In the genomic region with DNA sequence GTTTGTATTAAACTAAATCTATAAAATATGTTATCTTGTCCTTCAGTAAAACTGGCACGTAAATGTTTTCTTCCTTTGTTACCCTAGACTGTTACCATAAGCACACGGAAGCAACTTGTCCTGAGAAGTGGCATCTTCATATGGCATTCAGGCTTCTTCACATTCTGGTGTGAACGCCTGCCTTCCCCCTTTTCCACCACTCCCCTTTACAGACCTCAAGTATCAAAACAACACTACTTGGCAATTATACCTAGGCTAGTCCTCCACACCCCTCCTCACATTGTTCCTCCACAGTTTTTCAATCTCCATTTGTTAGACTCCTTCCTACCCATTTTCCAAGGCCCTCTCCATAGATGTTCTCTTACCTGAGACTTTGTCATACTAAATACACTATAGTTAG, we compare ENCODE assay signal across 8 cellular contexts. TPM values are rescaled to one million over a fixed set of nuclear protein-coding genes. Genes with fewer than 3 reads are reported as not detected.
DNase-seq lines count a peak whose midpoint lies in the region; ATAC-seq and TF ChIP-seq lines count a peak whose summit lies in the region.

No MANE protein-coding gene starts in this region.

- H3K27ac ChIP-seq in CD8-positive, alpha-beta T cell (ENCODE audit: low read depth, low read length) = peak overlapping the region; percentile 58
- peak overlapping the region; percentile 88 for H3K27ac ChIP-seq in colonic mucosa

- no peaks in the 10 kb centered on the region for H3K27me3 Mint-ChIP-seq in CD8-positive, alpha-beta T cell (ENCODE audit: low read depth)
- no peaks in the 10 kb centered on the region for H3K27me3 Mint-ChIP-seq in nephron (ENCODE audit: low read depth)

- H4K20me1 ChIP-seq in Loucy (ENCODE audit: insufficient read depth, low read length, poor library complexity, severe bottlenecking) = peaks cover 65% of the 10 kb centered on the region

- H2AFZ ChIP-seq in Loucy (ENCODE audit: low read length) = no peak overlapping the region

- H3K4me2 ChIP-seq in Loucy (ENCODE audit: low read depth, low read length, poor library complexity, severe bottlenecking) = peak overlapping the region; percentile 98

- H3K36me3 ChIP-seq in CD8-positive, alpha-beta T cell (ENCODE audit: insufficient read depth, low read length) = no peaks in the 10 kb centered on the region
- H3K36me3 ChIP-seq in Loucy (ENCODE audit: insufficient read depth, low read length) = no peaks in the 10 kb centered on the region
- no peaks in the 10 kb centered on the region for H3K36me3 ChIP-seq in colonic mucosa

- H3K9ac ChIP-seq in Loucy (ENCODE audit: low read depth, low read length, poor library complexity, severe bottlenecking) = peak overlapping the region; percentile 95
- H3K9ac ChIP-seq in colonic mucosa (ENCODE audit: low read depth in 2 of 2, low read length in 2 of 2) = peak overlapping the region in 1 of 2 donors; percentile 97

- POLR2A ChIA-PET in CD8-positive, alpha-beta T cell (lab: Charles Lee) = interaction anchor here (0.9 to 3.3 kb wide), 5 partner anchors 9 to 165 kb away, joined by 3 to 16 read pairs (median 4); partner anchors contain the start of gene SMAD4

- intact Hi-C loops in CD8-positive, alpha-beta T cell (cut with DNase I, micrococcal nuclease) = loop anchor here (1.0 to 10.0 kb wide), 7 partner anchors 14 to 1732 kb away; partner anchors contain the start of genes ACAA2 (in 1 of the 2), DYM (in 1 of the 2), ELAC1 (in 1 of the 2) and SKA1 (in 1 of the 2)
- intact Hi-C loops in colonic mucosa (cut with DNase I) = no loop called here

- no peak for DNase-seq in CD8-positive, alpha-beta T cell
- no peak for DNase-seq in colonic mucosa
- no peak for DNase-seq in NCI-H82 treated with DMSO at 0.1 percent for 48 hours (lab: John Stamatoyannopoulos, UW; ENCODE audit: unreplicated experiment)

- CTCF ChIA-PET in CD8-positive, alpha-beta T cell (lab: Charles Lee) = interaction anchor here (0.9 to 2.4 kb wide), 2 partner anchors 8 to 41 kb away, joined by 3 to 9 read pairs; no protein-coding TSS in a partner anchor

- H3K9me3 Mint-ChIP-seq in CD8-positive, alpha-beta T cell = no peaks in the 10 kb centered on the region
- no peaks in the 10 kb centered on the region for H3K9me3 Mint-ChIP-seq in nephron

- H3K9me3 ChIP-seq in CD8-positive, alpha-beta T cell (ENCODE audit: low read length) = no peaks in the 10 kb centered on the region
- no peaks in the 10 kb centered on the region for H3K9me3 ChIP-seq in Loucy (ENCODE audit: insufficient read depth, low read depth, low read length)
- H3K9me3 ChIP-seq in colonic mucosa = no peaks in the 10 kb centered on the region

- peaks cover 70% of the 10 kb centered on the region for H3K79me2 ChIP-seq in Loucy (ENCODE audit: insufficient read depth, low read length)

- peak overlapping the region; percentile 67 for H3K4me3 ChIP-seq in CD8-positive, alpha-beta T cell (ENCODE audit: low read depth, low read length)
- H3K4me3 ChIP-seq in Loucy (ENCODE audit: low read length, poor library complexity, severe bottlenecking) (peak overlapping the region; percentile 81), colonic mucosa (peak overlapping the region; percentile 87)

- no peaks in the 10 kb centered on the region for H3F3A ChIP-seq in Loucy (ENCODE audit: low read depth)

- H3K27ac Mint-ChIP-seq in CD8-positive, alpha-beta T cell = peak overlapping the region; percentile 76
- peak overlapping the region; percentile 98 to 99 (median 98) for H3K27ac Mint-ChIP-seq in nephron

- peak overlapping the region; percentile 95 for H3K4me3 Mint-ChIP-seq in CD8-positive, alpha-beta T cell
- peak overlapping the region; percentile 78 to 94 (median 89) for H3K4me3 Mint-ChIP-seq in nephron

- H3K36me3 Mint-ChIP-seq in CD8-positive, alpha-beta T cell = peaks cover 17% of the 10 kb centered on the region
- peaks cover 23% of the 10 kb centered on the region for H3K36me3 Mint-ChIP-seq in nephron (ENCODE audit: low read depth)

- no peaks in the 10 kb centered on the region for H3K9me2 ChIP-seq in Loucy (replicated peaks; ENCODE audit: low read depth, low read length)

- peaks cover 61% of the 10 kb centered on the region for H3K4me1 Mint-ChIP-seq in CD8-positive, alpha-beta T cell (ENCODE audit: low read depth)
- peaks cover 48% of the 10 kb centered on the region for H3K4me1 Mint-ChIP-seq in nephron

- no peak for TF ChIP-seq CTCF in CD8-positive, alpha-beta T cell (IDR thresholded peaks at IDR 0.05)
- TF ChIP-seq CTCF in Loucy (conservative IDR thresholded peaks at IDR 0.05; ENCODE audit: low read length) (no peak), colonic mucosa (IDR thresholded peaks at IDR 0.05) (no peak), nephron (IDR thresholded peaks at IDR 0.05; ENCODE audit: unreplicated experiment in 3 of 3) (no peak)

- no peaks in the 10 kb centered on the region for H3K27me3 ChIP-seq in CD8-positive, alpha-beta T cell (ENCODE audit: insufficient read depth, low read length)
- H3K27me3 ChIP-seq in Loucy (ENCODE audit: insufficient read depth, low read length, poor library complexity, severe bottlenecking) (no peaks in the 10 kb centered on the region), colonic mucosa (no peaks in the 10 kb centered on the region)

- ATAC-seq in CD8-positive, alpha-beta T cell = no peak
- ATAC-seq in GM21360 (IDR thresholded peaks at IDR 0.05; ENCODE audit: unreplicated experiment) (no peak), HG03342 (IDR thresholded peaks at IDR 0.05; ENCODE audit: unreplicated experiment) (no peak), HG02623 (IDR thresholded peaks at IDR 0.05; ENCODE audit: unreplicated experiment) (no peak)

- H3K4me1 ChIP-seq in CD8-positive, alpha-beta T cell (ENCODE audit: insufficient read depth, low read length) = peaks cover 54% of the 10 kb centered on the region
- H3K4me1 ChIP-seq in Loucy (ENCODE audit: insufficient read depth, low read length, poor library complexity, severe bottlenecking) (peaks cover 39% of the 10 kb centered on the region), colonic mucosa (peaks cover 6% of the 10 kb centered on the region)

RNA-seq across cellular contexts. Expression of gene MEX3C, which starts 2.9 kb away (rescaled TPM):
- 10 to 100 TPM; 78.7 to 83.3 TPM for total RNA-seq in CD8-positive, alpha-beta T cell
- total RNA-seq in colonic mucosa = 10 to 100 TPM; 21.3 to 36.7 TPM
